ENCODE assay signal across 8 cellular contexts in genomic region chr7:99143522-99143852, GRCh38. TPM values are rescaled to one million over a fixed set of nuclear protein-coding genes. Genes with fewer than 3 reads are reported as not detected.
A peak's percentile ranks its signal among the peaks of the same experiment; 100 is the strongest.
DNase-seq lines count a peak whose midpoint lies in the region; ATAC-seq and TF ChIP-seq lines count a peak whose summit lies in the region.

No MANE protein-coding gene starts in this region.

- no peak for TF ChIP-seq CTCF in gastroesophageal sphincter (IDR thresholded peaks at IDR 0.05)

- H3K4me3 Mint-ChIP-seq in stimulated activated memory B cell treated with anti-CD40 and anti-IgM and Interleukin-4, amounts not matched to agents 10 μg/mL and 1 μg/mL and 100 μg/mL, for 72 hours: peak overlapping the region; percentile 80

- H3K4me3 ChIP-seq in HAP-1: peak overlapping the region; percentile 67
- peak overlapping the region; percentile 98 for H3K4me3 ChIP-seq in SJCRH30
- peak overlapping the region; percentile 53 to 89 for H3K4me3 ChIP-seq in gastroesophageal sphincter

- no peaks in the 10 kb centered on the region for H3K36me3 ChIP-seq in HAP-1 (replicated peaks)
- peaks cover 4% of the 10 kb centered on the region; the same call in 1 of the 2 replicates for H3K36me3 ChIP-seq in SJCRH30
- no peaks in the 10 kb centered on the region for H3K36me3 ChIP-seq in gastroesophageal sphincter

- H3K9me3 Mint-ChIP-seq in stimulated activated memory B cell treated with anti-CD40 and anti-IgM and Interleukin-4, amounts not matched to agents 10 μg/mL and 1 μg/mL and 100 μg/mL, for 72 hours: peaks cover 4% of the 10 kb centered on the region

- peaks cover 51% of the 10 kb centered on the region for H3K4me1 Mint-ChIP-seq in stimulated activated memory B cell treated with anti-CD40 and anti-IgM and Interleukin-4, amounts not matched to agents 10 μg/mL and 1 μg/mL and 100 μg/mL, for 72 hours

- H3K27ac ChIP-seq in SJCRH30: peak overlapping the region; percentile 67
- H3K27ac ChIP-seq in gastroesophageal sphincter: peak overlapping the region; percentile 79 to 99 (median 98)

- ATAC-seq in GM18505 (IDR thresholded peaks at IDR 0.05; ENCODE audit: unreplicated experiment) (peak; percentile 39), gastroesophageal sphincter (no peak)
- peak; percentile 75 for ATAC-seq in stimulated activated memory B cell treated with anti-CD40 and anti-IgM and Interleukin-4, amounts not matched to agents 10 μg/mL and 1 μg/mL and 100 μg/mL, for 72 hours

- H3K27ac Mint-ChIP-seq in stimulated activated memory B cell treated with anti-CD40 and anti-IgM and Interleukin-4, amounts not matched to agents 10 μg/mL and 1 μg/mL and 100 μg/mL, for 72 hours: peak overlapping the region; percentile 83

- H3K9me3 ChIP-seq in HAP-1: no peaks in the 10 kb centered on the region
- H3K9me3 ChIP-seq in SJCRH30 (replicated peaks): no peaks in the 10 kb centered on the region
- no peaks in the 10 kb centered on the region for H3K9me3 ChIP-seq in gastroesophageal sphincter

- no peak for TF ChIP-seq POLR2A in GM18505 (IDR thresholded peaks at IDR 0.05; ENCODE audit: borderline replicate concordance, extremely low read depth, insufficient read depth, insufficient read length)
- TF ChIP-seq POLR2A in gastroesophageal sphincter (IDR thresholded peaks at IDR 0.05): no peak

- in situ Hi-C loops in HAP-1 (cut with MboI; ENCODE audit: low sequenced_read_pairs): no loop called here

- no peaks in the 10 kb centered on the region for H3K27me3 Mint-ChIP-seq in stimulated activated memory B cell treated with anti-CD40 and anti-IgM and Interleukin-4, amounts not matched to agents 10 μg/mL and 1 μg/mL and 100 μg/mL, for 72 hours

- H3K36me3 Mint-ChIP-seq in stimulated activated memory B cell treated with anti-CD40 and anti-IgM and Interleukin-4, amounts not matched to agents 10 μg/mL and 1 μg/mL and 100 μg/mL, for 72 hours: peaks cover 14% of the 10 kb centered on the region

- peaks cover 37% of the 10 kb centered on the region for H3K4me1 ChIP-seq in HAP-1
- H3K4me1 ChIP-seq in SJCRH30: 0 out of 2 replicates have a peak, but pooled peaks cover 2% of the 10 kb centered on the region
- peaks cover 3 to 51% (median 8%) of the 10 kb centered on the region in 3 donors for H3K4me1 ChIP-seq in gastroesophageal sphincter

- TF ChIP-seq EP300 in gastroesophageal sphincter (IDR thresholded peaks at IDR 0.05): no peak

- no peak for DNase-seq in HAP-1 (ENCODE audit: low spot score in 2 of 2)
- DNase-seq in SJCRH30: no peak
- DNase-seq in SK-N-DZ (ENCODE audit: low spot score): no peak
- no peak for DNase-seq in HCEC 1CT
- no peak for DNase-seq in NCI-H2029 (lab: John Stamatoyannopoulos, UW)

- WGBS in gastroesophageal sphincter (ENCODE audit: low coverage in 1 of 2), 2 donors: no CpG with 5 or more reads among the region's 46 CpGs

- no peaks in the 10 kb centered on the region for H3K27me3 ChIP-seq in HAP-1 (ENCODE audit: low read depth)
- no peaks in the 10 kb centered on the region for H3K27me3 ChIP-seq in SJCRH30
- H3K27me3 ChIP-seq in gastroesophageal sphincter: no peaks in the 10 kb centered on the region

RNA-seq across cellular contexts. Expression of gene SMURF1, which starts 0.4 kb away (rescaled TPM):
- 23.1 and 25.0 TPM in 2 replicates for total RNA-seq in SJCRH30 (2014; rRNA removed; shearing (Covaris generic))
- 10 to 100 TPM; 20.1 to 26.2 (median 21.9) TPM for total RNA-seq in gastroesophageal sphincter
- 8.2 and 8.9 TPM in 2 replicates for polyA plus RNA-seq in SK-N-DZ (2014; cell fraction: cytosol; rRNA removed)
- 10.1 and 12.1 TPM in 2 replicates for polyA plus RNA-seq in SK-N-DZ (2014; cell fraction: nucleus; rRNA removed)
